25 cellular contexts compared by ENCODE assay signal in the genomic region with DNA sequence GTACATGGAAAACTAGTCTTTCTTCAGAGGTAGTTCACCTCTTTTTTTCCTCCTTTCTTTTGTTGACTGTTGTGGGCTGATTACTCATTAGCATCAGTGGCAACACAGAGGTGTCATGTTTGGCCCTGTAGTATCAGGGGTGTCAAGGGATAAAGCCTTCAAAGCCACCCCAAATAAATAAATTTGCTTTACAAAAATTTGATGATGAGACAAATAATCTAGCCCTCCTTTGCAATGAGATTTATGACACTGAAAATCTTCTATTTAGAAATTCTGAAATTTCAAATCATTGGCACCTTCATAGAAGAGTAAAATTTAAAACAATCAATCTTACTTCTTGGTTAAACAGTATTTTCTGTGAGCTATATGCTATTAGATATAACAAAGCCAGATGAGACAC. TPM values are rescaled to one million over a fixed set of nuclear protein-coding genes. Genes with fewer than 3 reads are reported as not detected.
DNase-seq lines count a peak whose midpoint lies in the region; ATAC-seq lines count a peak whose summit lies in the region.
"Had no signal": no experiment of that assay in that cellular context is flagged by ENCODE, and none has a peak within 500 bp of the region (broad histone marks: within the 10 kb centered on the region; RNA-seq: fewer than 3 reads in every experiment).

No MANE protein-coding gene starts in this region.

- no peak for DNase-seq in activated naive CD8-positive, alpha-beta T cell treated with anti-CD3 and anti-CD28 coated beads for 36 hours
- DNase-seq in T-helper 17 cell (no peak), DMS79 treated with DMSO at 0.1 percent for 48 hours (lab: John Stamatoyannopoulos, UW) (no peak)
- DNase-seq: activated CD4-positive, alpha-beta T cell treated with anti-CD3 and anti-CD28 coated beads, Interleukin-2, amount 50 U/mL, for 1 hour; activated CD4-positive, CD25-positive, alpha-beta regulatory T cell; activated naive CD4-positive, alpha-beta T cell treated with anti-CD3 and anti-CD28 coated beads for 36 hours; activated T-cell treated with anti-CD3 and anti-CD28 coated beads, Interleukin-2, amount 50 U/mL, for 72 hours; CD8-positive, alpha-beta T cell; DMS153; naive thymus-derived CD8-positive, alpha-beta T cell; NCI-H1417 treated with DMSO at 0.1 percent for 48 hours; NCI-H2081; NCI-H526; ovary; retina; Right ventricle myocardium superior; stimulated activated naive CD4-positive, alpha-beta T cell; SW 1271 had no signal

- no peaks in the 10 kb centered on the region for H3K9me3 ChIP-seq in T-helper 17 cell (ENCODE audit: control insufficient read depth, low read length, poor library complexity, severe bottlenecking)
- H3K9me3 ChIP-seq: ovary, suprapubic skin had no signal

- H3K4me1 Mint-ChIP-seq in activated naive CD8-positive, alpha-beta T cell (ENCODE audit: low read depth): peaks cover 31% of the 10 kb centered on the region
- peaks cover 22% of the 10 kb centered on the region for H3K4me1 Mint-ChIP-seq in activated naive CD8-positive, alpha-beta T cell treated with anti-CD3 and anti-CD28 coated beads for 36 hours
- peaks cover 24% of the 10 kb centered on the region for H3K4me1 Mint-ChIP-seq in T-helper 17 cell

- H3K4me3 Mint-ChIP-seq in activated naive CD8-positive, alpha-beta T cell: peak overlapping the region; percentile 34
- no peak overlapping the region for H3K4me3 Mint-ChIP-seq in activated naive CD8-positive, alpha-beta T cell treated with anti-CD3 and anti-CD28 coated beads for 36 hours
- H3K4me3 Mint-ChIP-seq in T-helper 17 cell: peak overlapping the region; percentile 45
- H3K4me3 Mint-ChIP-seq: activated naive CD4-positive, alpha-beta T cell treated with anti-CD3 and anti-CD28 coated beads for 36 hours; CD8-positive, alpha-beta T cell had no signal

- peaks cover 3% of the 10 kb centered on the region for H3K27me3 Mint-ChIP-seq in activated naive CD8-positive, alpha-beta T cell
- peaks cover 3% of the 10 kb centered on the region for H3K27me3 Mint-ChIP-seq in activated naive CD8-positive, alpha-beta T cell treated with anti-CD3 and anti-CD28 coated beads for 36 hours
- H3K27me3 Mint-ChIP-seq in T-helper 17 cell: no peaks in the 10 kb centered on the region
- H3K27me3 Mint-ChIP-seq: naive thymus-derived CD8-positive, alpha-beta T cell had no signal

- H3K27me3 ChIP-seq in layer of hippocampus (ENCODE audit: control insufficient read depth, insufficient read depth, low read length): no peaks in the 10 kb centered on the region
- H3K27me3 ChIP-seq: ovary, suprapubic skin had no signal

- H3K27ac Mint-ChIP-seq in activated naive CD8-positive, alpha-beta T cell: no peak overlapping the region
- no peak overlapping the region for H3K27ac Mint-ChIP-seq in activated naive CD8-positive, alpha-beta T cell treated with anti-CD3 and anti-CD28 coated beads for 36 hours
- H3K27ac Mint-ChIP-seq in T-helper 17 cell: no peak overlapping the region
- H3K27ac Mint-ChIP-seq: activated naive CD4-positive, alpha-beta T cell treated with anti-CD3 and anti-CD28 coated beads for 36 hours; activated T-cell treated with anti-CD3 and anti-CD28 coated beads, Interleukin-2, amount 50 U/mL, for 72 hours; CD8-positive, alpha-beta T cell; naive thymus-derived CD8-positive, alpha-beta T cell had no signal

- H3K9me3 Mint-ChIP-seq in activated naive CD8-positive, alpha-beta T cell (ENCODE audit: low read depth): no peaks in the 10 kb centered on the region
- H3K9me3 Mint-ChIP-seq in activated naive CD8-positive, alpha-beta T cell treated with anti-CD3 and anti-CD28 coated beads for 36 hours: no peaks in the 10 kb centered on the region
- H3K9me3 Mint-ChIP-seq: activated naive CD4-positive, alpha-beta T cell treated with anti-CD3 and anti-CD28 coated beads for 36 hours; activated T-cell treated with anti-CD3 and anti-CD28 coated beads, Interleukin-2, amount 50 U/mL, for 72 hours; CD8-positive, alpha-beta T cell; naive thymus-derived CD8-positive, alpha-beta T cell had no signal

- H3K27ac ChIP-seq in layer of hippocampus (ENCODE audit: low read depth, low read length): peak overlapping the region; percentile 63
- H3K27ac ChIP-seq: ovary, skin epidermis, suprapubic skin had no signal

- ATAC-seq in T-helper 17 cell (no peak), HG03460 (IDR thresholded peaks at IDR 0.05; ENCODE audit: unreplicated experiment) (no peak), HG03354 (IDR thresholded peaks at IDR 0.05; ENCODE audit: poor library complexity, severe bottlenecking, unreplicated experiment) (no peak)
- ATAC-seq: activated T-cell treated with anti-CD3 and anti-CD28 coated beads, Interleukin-2, amount 50 U/mL, for 72 hours; CD8-positive, alpha-beta T cell; HCT116; naive thymus-derived CD8-positive, alpha-beta T cell had no signal

- peaks cover 8% of the 10 kb centered on the region for H3K36me3 Mint-ChIP-seq in activated naive CD8-positive, alpha-beta T cell
- peaks cover 12% of the 10 kb centered on the region for H3K36me3 Mint-ChIP-seq in activated naive CD8-positive, alpha-beta T cell treated with anti-CD3 and anti-CD28 coated beads for 36 hours
- H3K36me3 Mint-ChIP-seq in T-helper 17 cell (ENCODE audit: low read depth): peaks cover 3% of the 10 kb centered on the region
- H3K36me3 Mint-ChIP-seq: CD8-positive, alpha-beta T cell had no signal

RNA-seq across cellular contexts. Expression of gene LACC1, which starts 1.9 kb away (rescaled TPM):
- 1 to 10 TPM; 4.5 to 5.1 TPM for total RNA-seq in activated naive CD8-positive, alpha-beta T cell treated with anti-CD3 and anti-CD28 coated beads for 36 hours
- 1 to 10 TPM; 3.1 to 4.0 TPM for total RNA-seq in T-helper 17 cell

RNA-seq across cellular contexts. Expression of gene CCDC122, which starts 2.0 kb away (rescaled TPM):
- total RNA-seq in activated naive CD8-positive, alpha-beta T cell treated with anti-CD3 and anti-CD28 coated beads for 36 hours: 1 to 10 TPM; 2.1 to 2.5 TPM
- 1 to 10 TPM; 1.3 to 1.4 TPM for total RNA-seq in T-helper 17 cell
- total RNA-seq: CD8-positive, alpha-beta T cell had no signal
